ENCODE assay signal across 8 cellular contexts in genomic region chr3:58433400-58434169, GRCh38. TPM values are rescaled to one million over a fixed set of nuclear protein-coding genes. Genes with fewer than 3 reads are reported as not detected.
DNase-seq lines count a peak whose midpoint lies in the region; ATAC-seq, FAIRE-seq and TF ChIP-seq lines count a peak whose summit lies in the region.

Gene PDHB, minus strand, starts transcription at chr3:58433832. Its CDS starts 23 bp downstream, at chr3:58433809.

- no peaks in the 10 kb centered on the region for H3K27me3 ChIP-seq in BJ (ENCODE audit: control insufficient read depth, insufficient read depth, low read length)
- H3K27me3 ChIP-seq in colonic mucosa, result no peaks in the 10 kb centered on the region

- H3K36me3 ChIP-seq in BJ (ENCODE audit: control insufficient read depth, insufficient read depth, low read length) (peaks cover 6% of the 10 kb centered on the region; the same call in 1 of the 2 replicates), colonic mucosa (peaks cover 8% of the 10 kb centered on the region)

- no peak for TF ChIP-seq CTCF in BJ (IDR thresholded peaks at IDR 0.05; ENCODE audit: insufficient read depth, low read depth, low read length)
- TF ChIP-seq CTCF in colonic mucosa (IDR thresholded peaks at IDR 0.05), result no peak

- peaks cover 18% of the 10 kb centered on the region for H3K4me1 Mint-ChIP-seq in activated CD4-positive, alpha-beta T cell treated with anti-CD3 and anti-CD28 coated beads, Interleukin-2, amount 10 ng/mL, durations not matched to agents 24 days and 14 days

- H3K9me3 Mint-ChIP-seq in activated CD4-positive, alpha-beta T cell treated with anti-CD3 and anti-CD28 coated beads, Interleukin-2, amount 10 ng/mL, durations not matched to agents 24 days and 14 days, result no peaks in the 10 kb centered on the region

- H3K36me3 Mint-ChIP-seq in activated CD4-positive, alpha-beta T cell treated with anti-CD3 and anti-CD28 coated beads, Interleukin-2, amount 10 ng/mL, durations not matched to agents 24 days and 14 days (ENCODE audit: low read depth), result peaks cover 24% of the 10 kb centered on the region

- peaks cover 4% of the 10 kb centered on the region for H3K4me1 ChIP-seq in colonic mucosa

- peak within 1 kb of the TSS; percentile 60 to 85 for H3K9ac ChIP-seq in colonic mucosa (ENCODE audit: low read depth in 2 of 2, low read length in 2 of 2)

- H3K27ac Mint-ChIP-seq in activated CD4-positive, alpha-beta T cell treated with anti-CD3 and anti-CD28 coated beads, Interleukin-2, amount 10 ng/mL, durations not matched to agents 24 days and 14 days, result peak within 1 kb of the TSS; percentile 93

- peak within 1 kb of the TSS; percentile 90 for H3K4me3 ChIP-seq in BJ (ENCODE audit: low read depth, low read length)
- peak within 1 kb of the TSS; percentile 82 for H3K4me3 ChIP-seq in colonic mucosa

- peak; percentile 71 for FAIRE-seq in GM19239 (lab: Jason Lieb, UNC)

- peaks cover 11% of the 10 kb centered on the region for H3K27me3 Mint-ChIP-seq in activated CD4-positive, alpha-beta T cell treated with anti-CD3 and anti-CD28 coated beads, Interleukin-2, amount 10 ng/mL, durations not matched to agents 24 days and 14 days

- peak within 1 kb of the TSS; percentile 85 for H3K27ac ChIP-seq in colonic mucosa

- intact Hi-C loops in activated CD4-positive, alpha-beta T cell treated with anti-CD3 and anti-CD28 coated beads, Interleukin-2, amount 10 ng/mL, durations not matched to agents 24 days and 14 days (cut with micrococcal nuclease), result loop anchor here (1.0 to 5.0 kb wide), 6 partner anchors 30 to 127 kb away; partner anchors contain the start of genes HTD2 and RPP14
- intact Hi-C loops in colonic mucosa (cut with DNase I), result loop anchor here (5.0 kb wide), 1 partner anchor 59 kb away; the partner anchor contains the start of gene KCTD6

- peak within 1 kb of the TSS; percentile 92 for H3K4me3 Mint-ChIP-seq in activated CD4-positive, alpha-beta T cell treated with anti-CD3 and anti-CD28 coated beads, Interleukin-2, amount 10 ng/mL, durations not matched to agents 24 days and 14 days

- DNase-seq in BJ (ENCODE audit: low read depth), result peak; percentile 52
- peak; percentile 92 for DNase-seq in GM19239 (ENCODE audit: insufficient read length, low spot score)
- peak; percentile 69 for DNase-seq in NCI-H526 treated with DMSO at 0.1 percent for 48 hours (lab: John Stamatoyannopoulos, UW)
- peak; percentile 97 for DNase-seq in activated CD4-positive, alpha-beta T cell treated with anti-CD3 and anti-CD28 coated beads, Interleukin-2, amount 10 ng/mL, durations not matched to agents 24 days and 14 days
- DNase-seq in colonic mucosa, result peak; percentile 89
- peak; percentile 97 for DNase-seq in left kidney (ENCODE audit: low read depth, low spot score)
- DNase-seq in stimulated activated CD4-positive, alpha-beta T cell treated with anti-CD3 and anti-CD28 coated beads, Interleukin-1b, Interleukin-23, amount 100 ng/mL, for 48 hours, result peak; percentile 90

- CTCF ChIA-PET in BJ (lab: Yijun Ruan, JAX), result interaction anchor here (0.7 to 2.1 kb wide), 4 partner anchors 9 to 100 kb away, joined by 3 to 6 read pairs (median 3); partner anchors contain the start of gene KCTD6

- no peaks in the 10 kb centered on the region for H3K9me3 ChIP-seq in colonic mucosa

- ATAC-seq in HG03442 (IDR thresholded peaks at IDR 0.05; ENCODE audit: unreplicated experiment), result peak; percentile 92

- POLR2A ChIA-PET in BJ (lab: Charles Lee), result no interaction called here

RNA-seq across cellular contexts. Expression of gene PDHB, which starts in this region (rescaled TPM):
- polyA plus RNA-seq in BJ (2011; rRNA removed), result 86.1 and 99.6 TPM in 2 replicates
- 28.5 and 32.1 TPM in 2 replicates for polyA minus RNA-seq in BJ (2011; rRNA and poly(A)+ RNA removed)
- total RNA-seq in activated CD4-positive, alpha-beta T cell treated with anti-CD3 and anti-CD28 coated beads, Interleukin-2, amount 10 ng/mL, durations not matched to agents 24 days and 14 days, result 68.0 and 69.3 TPM in 2 replicates
- 10 to 100 TPM; 66.9 to 87.4 TPM for total RNA-seq in colonic mucosa

Comparison
In these comparisons a context has a peak if more than half of its experiments do, and no peak if none do; other contexts are left out.
1. Peak in every context shown above with its lines: DNase-seq, ATAC-seq, H3K4me3 ChIP-seq and H3K27ac ChIP-seq.